1 cellular context compared by ENCODE assay signal in genomic region chr1:61254629-61255323, GRCh38.
TF ChIP-seq lines count a peak whose summit lies in the region.

No MANE protein-coding gene starts in this region.

TF ChIP-seq in GM23338, 12 proteins besides CTCF, POLR2A, EP300 and RAD21 (continued from another document):
- no peak for TF ChIP-seq JUNB (IDR thresholded peaks at IDR 0.05; ENCODE audit: unreplicated experiment)
